ENCODE assay signal across 43 cellular contexts in the genomic region with DNA sequence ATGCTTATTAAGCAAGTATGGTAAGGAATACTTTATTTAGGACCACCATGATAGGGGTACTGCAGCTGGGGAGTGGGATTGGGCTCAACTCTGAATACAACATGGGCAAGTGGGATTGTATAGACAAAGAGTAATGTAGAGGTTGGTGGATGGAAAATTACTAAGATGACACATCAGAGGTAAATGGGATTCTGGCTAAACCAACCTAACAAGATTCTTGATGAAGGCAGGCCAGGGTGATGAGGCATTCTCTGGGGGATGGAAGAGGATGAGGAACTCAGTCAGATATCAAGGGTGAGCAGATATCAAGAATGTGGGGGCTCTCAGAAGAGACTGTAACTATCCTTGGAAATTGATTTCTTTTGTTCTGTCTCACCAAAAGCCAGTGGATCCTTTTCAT.
"Had no signal": no experiment of that assay in that cellular context is flagged by ENCODE, and none has a peak within 500 bp of the region (broad histone marks: within the 10 kb centered on the region; RNA-seq: fewer than 3 reads in every experiment).

No MANE protein-coding gene starts in this region.

- ATAC-seq: activated CD4-positive, alpha-beta T cell treated with anti-CD3 and anti-CD28 coated beads for 36 hours; activated CD4-positive, CD25-positive, alpha-beta regulatory T cell treated with anti-CD3 and anti-CD28 coated beads, Interleukin-2, amount 50 U/mL, for 24 hours; activated CD8-positive, alpha-beta memory T cell treated with anti-CD3 and anti-CD28 coated beads, Interleukin-2, amount 10 ng/mL, durations not matched to agents 7 days and 5 days; activated CD8-positive, alpha-beta T cell treated with anti-CD3 and anti-CD28 coated beads, Interleukin-2, amount 10 ng/mL, durations not matched to agents 7 days and 5 days; activated naive CD4-positive, alpha-beta T cell treated with anti-CD3 and anti-CD28 coated beads, Interleukin-2, amount 50 U/mL, for 72 hours; activated T-cell treated with anti-CD3 and anti-CD28 coated beads, Interleukin-2, amount 50 U/mL, for 4 hours; activated T-cell treated with anti-CD3 and anti-CD28 coated beads, Interleukin-2, amount 50 U/mL, for 72 hours; activated T-helper 17 cell treated with anti-CD3 and anti-CD28 coated beads, Interleukin-2, amount 50 U/mL, for 72 hours; body of pancreas; WTC11 had no signal

- H3K27ac ChIP-seq: adrenal gland, body of pancreas, brain microvascular endothelial cell, breast epithelium, cardiac muscle cell, WERI-Rb-1 had no signal

- H3K4me1 ChIP-seq: adrenal gland, body of pancreas, breast epithelium had no signal

- H3K27me3 Mint-ChIP-seq: activated CD4-positive, alpha-beta T cell treated with anti-CD3 and anti-CD28 coated beads, Interleukin-2, amount 10 ng/mL, durations not matched to agents 7 days and 5 days; activated CD8-positive, alpha-beta memory T cell treated with anti-CD3 and anti-CD28 coated beads, Interleukin-2, amount 10 ng/mL, durations not matched to agents 7 days and 5 days; activated naive CD8-positive, alpha-beta T cell treated with anti-CD3 and anti-CD28 coated beads for 36 hours; central memory CD8-positive, alpha-beta T cell had no signal

- H3K9me3 ChIP-seq: adrenal gland, body of pancreas, breast epithelium had no signal

- H3K27me3 ChIP-seq: adrenal gland, body of pancreas, brain microvascular endothelial cell, breast epithelium, cardiac muscle cell had no signal

- H3K36me3 Mint-ChIP-seq: activated CD8-positive, alpha-beta memory T cell treated with anti-CD3 and anti-CD28 coated beads, Interleukin-2, amount 10 ng/mL, durations not matched to agents 7 days and 5 days; activated naive CD4-positive, alpha-beta T cell treated with anti-CD3 and anti-CD28 coated beads, Interleukin-2, amount 50 U/mL, for 72 hours; activated naive CD8-positive, alpha-beta T cell treated with anti-CD3 and anti-CD28 coated beads for 36 hours; WTC11 had no signal

- H3K4me1 Mint-ChIP-seq: activated CD4-positive, alpha-beta memory T cell treated with anti-CD3 and anti-CD28 coated beads, Interleukin-2, amount 10 ng/mL, durations not matched to agents 7 days and 5 days; activated CD4-positive, alpha-beta T cell treated with anti-CD3 and anti-CD28 coated beads for 36 hours; activated CD4-positive, alpha-beta T cell treated with anti-CD3 and anti-CD28 coated beads, Interleukin-2, amount 10 ng/mL, durations not matched to agents 7 days and 5 days; activated CD8-positive, alpha-beta memory T cell treated with anti-CD3 and anti-CD28 coated beads, Interleukin-2, amount 10 ng/mL, durations not matched to agents 7 days and 5 days; activated naive CD8-positive, alpha-beta T cell treated with anti-CD3 and anti-CD28 coated beads for 36 hours; activated T-helper 17 cell treated with anti-CD3 and anti-CD28 coated beads, Interleukin-2, amount 50 U/mL, for 72 hours; central memory CD8-positive, alpha-beta T cell; WTC11 had no signal

- FAIRE-seq: astrocyte, TTC549 had no signal

- H3K36me3 ChIP-seq: adrenal gland, brain microvascular endothelial cell, breast epithelium, cardiac muscle cell, WERI-Rb-1 had no signal

- H3K4me3 ChIP-seq: adrenal gland, body of pancreas, breast epithelium, cardiac muscle cell had no signal

- H3K4me3 Mint-ChIP-seq: activated CD4-positive, alpha-beta memory T cell treated with anti-CD3 and anti-CD28 coated beads, Interleukin-2, amount 10 ng/mL, durations not matched to agents 7 days and 5 days; activated CD4-positive, alpha-beta T cell treated with anti-CD3 and anti-CD28 coated beads for 36 hours; activated CD4-positive, alpha-beta T cell treated with anti-CD3 and anti-CD28 coated beads, Interleukin-2, amount 10 ng/mL, durations not matched to agents 7 days and 5 days; activated CD8-positive, alpha-beta memory T cell treated with anti-CD3 and anti-CD28 coated beads, Interleukin-2, amount 10 ng/mL, durations not matched to agents 7 days and 5 days; activated CD8-positive, alpha-beta T cell treated with anti-CD3 and anti-CD28 coated beads, Interleukin-2, amount 10 ng/mL, durations not matched to agents 7 days and 5 days; activated naive CD4-positive, alpha-beta T cell treated with anti-CD3 and anti-CD28 coated beads for 36 hours; activated naive CD8-positive, alpha-beta T cell treated with anti-CD3 and anti-CD28 coated beads for 36 hours; activated T-cell treated with anti-CD3 and anti-CD28 coated beads, Interleukin-2, amount 50 U/mL, for 4 hours; activated T-cell treated with anti-CD3 and anti-CD28 coated beads, Interleukin-2, amount 50 U/mL, for 72 hours; activated T-helper 1 cell treated with anti-CD3 and anti-CD28 coated beads, Interleukin-12 subunit alpha, Interleukin-12 subunit beta, Interleukin-2, Interleukin-4 antibody, amounts not matched to agents 30 ng/mL and 10 ng/mL and 1 ng/mL, durations not matched to agents 14 hours and 24 hours and 36 hours; activated T-helper 17 cell treated with anti-CD3 and anti-CD28 coated beads, Interleukin-2, amount 50 U/mL, for 72 hours; central memory CD8-positive, alpha-beta T cell; T-helper 1 cell treated with Interleukin-12 subunit alpha and Interleukin-12 subunit beta and Interleukin-4 antibody, amounts not matched to agents 30 μg/mL and 1 μg/mL, for 36 hours; T-helper 2 cell treated with Interferon-gamma antibody and Interleukin-4, amounts not matched to agents 5 μg/mL and 100 μg/mL, for 36 hours; WTC11 had no signal

- DNase-seq: activated CD4-positive, alpha-beta memory T cell treated with anti-CD3 and anti-CD28 coated beads, Interleukin-2, amount 10 ng/mL, durations not matched to agents 7 days and 5 days; activated CD4-positive, alpha-beta T cell treated with anti-CD3 and anti-CD28 coated beads for 1 hour; activated CD4-positive, alpha-beta T cell treated with anti-CD3 and anti-CD28 coated beads for 36 hours; activated CD4-positive, alpha-beta T cell treated with anti-CD3 and anti-CD28 coated beads for 48 hours; activated CD4-positive, alpha-beta T cell treated with anti-CD3 and anti-CD28 coated beads, Interleukin-2, amount 10 ng/mL, durations not matched to agents 7 days and 5 days; activated CD4-positive, alpha-beta T cell treated with anti-CD3 and anti-CD28 coated beads, Interleukin-2, amount 50 U/mL, for 48 hours; activated CD4-positive, CD25-positive, alpha-beta regulatory T cell; activated CD8-positive, alpha-beta memory T cell treated with anti-CD3 and anti-CD28 coated beads for 24 hours; activated CD8-positive, alpha-beta memory T cell treated with anti-CD3 and anti-CD28 coated beads, Interleukin-2, amount 10 ng/mL, durations not matched to agents 7 days and 5 days; activated CD8-positive, alpha-beta T cell treated with anti-CD3 and anti-CD28 coated beads, Interleukin-2, amount 10 ng/mL, durations not matched to agents 7 days and 5 days; activated effector memory CD4-positive, alpha-beta T cell treated with anti-CD3 and anti-CD28 coated beads, Interleukin-2, amount 50 U/mL, for 16 hours; activated gamma-delta T cell treated with Interleukin-2 at 50 U/mL for 16 hours; activated naive CD4-positive, alpha-beta T cell; activated naive CD4-positive, alpha-beta T cell treated with anti-CD3 and anti-CD28 coated beads for 36 hours; activated naive CD4-positive, alpha-beta T cell treated with anti-CD3 and anti-CD28 coated beads, Interleukin-2, amount 50 U/mL, for 16 hours; activated naive CD8-positive, alpha-beta T cell treated with anti-CD3 and anti-CD28 coated beads for 36 hours; activated T-cell treated with anti-CD3 and anti-CD28 coated beads for 4 hours; activated T-cell treated with anti-CD3 and anti-CD28 coated beads, Interleukin-2, amount 50 U/mL, for 1 hour; activated T-cell treated with anti-CD3 and anti-CD28 coated beads, Interleukin-2, amount 50 U/mL, for 4 hours; activated T-cell treated with anti-CD3 and anti-CD28 coated beads, Interleukin-2, amount 50 U/mL, for 72 hours; adrenal gland; amniotic stem cell; aorta; body of pancreas; brain microvascular endothelial cell; caudate nucleus; cerebellar nuclear complex; T-helper 1 cell; T-helper 2 cell; T-helper 9 cell; WERI-Rb-1 had no signal

- H3K9me3 Mint-ChIP-seq: activated CD4-positive, alpha-beta memory T cell treated with anti-CD3 and anti-CD28 coated beads, Interleukin-2, amount 10 ng/mL, durations not matched to agents 7 days and 5 days; activated CD4-positive, alpha-beta T cell treated with anti-CD3 and anti-CD28 coated beads, Interleukin-2, amount 10 ng/mL, durations not matched to agents 7 days and 5 days; activated naive CD4-positive, alpha-beta T cell treated with anti-CD3 and anti-CD28 coated beads for 36 hours; activated naive CD4-positive, alpha-beta T cell treated with anti-CD3 and anti-CD28 coated beads, Interleukin-2, amount 50 U/mL, for 72 hours; activated naive CD8-positive, alpha-beta T cell treated with anti-CD3 and anti-CD28 coated beads for 36 hours; activated T-cell treated with anti-CD3 and anti-CD28 coated beads, Interleukin-2, amount 50 U/mL, for 4 hours; activated T-cell treated with anti-CD3 and anti-CD28 coated beads, Interleukin-2, amount 50 U/mL, for 72 hours; activated T-helper 1 cell treated with anti-CD3 and anti-CD28 coated beads, Interleukin-12 subunit alpha, Interleukin-12 subunit beta, Interleukin-2, Interleukin-4 antibody, amounts not matched to agents 30 ng/mL and 10 ng/mL and 1 ng/mL, durations not matched to agents 14 hours and 24 hours and 36 hours; activated T-helper 17 cell treated with anti-CD3 and anti-CD28 coated beads, Interleukin-2, amount 50 U/mL, for 72 hours; central memory CD8-positive, alpha-beta T cell; T-helper 1 cell treated with Interleukin-12 subunit alpha and Interleukin-12 subunit beta and Interleukin-4 antibody, amounts not matched to agents 30 μg/mL and 1 μg/mL, for 36 hours; T-helper 2 cell treated with Interferon-gamma antibody and Interleukin-4, amounts not matched to agents 5 μg/mL and 100 μg/mL, for 36 hours; WTC11 had no signal

- H3K27ac Mint-ChIP-seq: activated CD4-positive, alpha-beta memory T cell treated with anti-CD3 and anti-CD28 coated beads, Interleukin-2, amount 10 ng/mL, durations not matched to agents 7 days and 5 days; activated CD4-positive, alpha-beta T cell treated with anti-CD3 and anti-CD28 coated beads for 36 hours; activated CD4-positive, alpha-beta T cell treated with anti-CD3 and anti-CD28 coated beads, Interleukin-2, amount 10 ng/mL, durations not matched to agents 7 days and 5 days; activated CD8-positive, alpha-beta memory T cell treated with anti-CD3 and anti-CD28 coated beads, Interleukin-2, amount 10 ng/mL, durations not matched to agents 7 days and 5 days; activated CD8-positive, alpha-beta T cell treated with anti-CD3 and anti-CD28 coated beads, Interleukin-2, amount 10 ng/mL, durations not matched to agents 7 days and 5 days; activated naive CD4-positive, alpha-beta T cell treated with anti-CD3 and anti-CD28 coated beads for 36 hours; activated naive CD4-positive, alpha-beta T cell treated with anti-CD3 and anti-CD28 coated beads, Interleukin-2, amount 50 U/mL, for 72 hours; activated naive CD8-positive, alpha-beta T cell treated with anti-CD3 and anti-CD28 coated beads for 36 hours; activated T-cell treated with anti-CD3 and anti-CD28 coated beads, Interleukin-2, amount 50 U/mL, for 72 hours; activated T-helper 1 cell treated with anti-CD3 and anti-CD28 coated beads, Interleukin-12 subunit alpha, Interleukin-12 subunit beta, Interleukin-2, Interleukin-4 antibody, amounts not matched to agents 30 ng/mL and 10 ng/mL and 1 ng/mL, durations not matched to agents 14 hours and 24 hours and 36 hours; activated T-helper 17 cell treated with anti-CD3 and anti-CD28 coated beads, Interleukin-2, amount 50 U/mL, for 72 hours; T-helper 1 cell treated with Interleukin-12 subunit alpha and Interleukin-12 subunit beta and Interleukin-4 antibody, amounts not matched to agents 30 μg/mL and 1 μg/mL, for 36 hours; T-helper 2 cell treated with Interferon-gamma antibody and Interleukin-4, amounts not matched to agents 5 μg/mL and 100 μg/mL, for 36 hours; WTC11 had no signal
